In genomic region chr20:50733644-50734349, GRCh38 we compare ENCODE assay signal across 1 cellular context.
TF ChIP-seq lines count a peak whose summit lies in the region.

No MANE protein-coding gene starts in this region.

TF ChIP-seq in IMR-90, 13 proteins besides CTCF, POLR2A, EP300 and RAD21 (continued from another document):
- TF ChIP-seq ELK1 (IDR thresholded peaks at IDR 0.05; ENCODE audit: borderline replicate concordance, low read depth, low read length), result no peak
